23 cellular contexts compared by ENCODE assay signal in genomic region chr7:42445691-42446090, GRCh38.
"Had no signal": no experiment of that assay in that cellular context is flagged by ENCODE, and none has a peak within 500 bp of the region (broad histone marks: within the 10 kb centered on the region; RNA-seq: fewer than 3 reads in every experiment).

No MANE protein-coding gene starts in this region.

- H3K27me3 ChIP-seq: sigmoid colon, thyroid gland had no signal

- ATAC-seq: left lobe of liver had no signal

- FAIRE-seq: colon, islet of Langerhans had no signal

- H3K9me3 ChIP-seq: sigmoid colon, thyroid gland had no signal

- H3K4me3 ChIP-seq: dorsolateral prefrontal cortex, lung, sigmoid colon, thyroid gland had no signal

- H3K36me3 ChIP-seq: sigmoid colon, thyroid gland, WERI-Rb-1 had no signal

- H3K4me1 ChIP-seq: thyroid gland had no signal

- DNase-seq: activated CD4-positive, alpha-beta T cell treated with anti-CD3 and anti-CD28 coated beads for 1 hour; activated CD8-positive, alpha-beta memory T cell treated with anti-CD3 and anti-CD28 coated beads for 24 hours; activated CD8-positive, alpha-beta memory T cell treated with anti-CD3 and anti-CD28 coated beads, Interleukin-2, amount 50 U/mL, for 48 hours; activated effector memory CD4-positive, alpha-beta T cell treated with Interleukin-2 at 50 U/mL for 16 hours; activated naive CD4-positive, alpha-beta T cell treated with anti-CD3 and anti-CD28 coated beads, Interleukin-2, amount 50 U/mL, for 16 hours; activated T-cell treated with anti-CD3 and anti-CD28 coated beads, Interleukin-2, amount 50 U/mL, for 48 hours; amniotic stem cell; central memory CD4-positive, alpha-beta T cell; dorsolateral prefrontal cortex; midbrain; occipital lobe; posterior cingulate gyrus; sigmoid colon; stimulated activated CD4-positive, alpha-beta T cell treated with anti-CD3 and anti-CD28 coated beads, Interleukin-1b, Interleukin-23, amount 100 ng/mL, for 48 hours; stimulated activated CD8-positive, alpha-beta memory T cell treated with anti-CD3 and anti-CD28 coated beads, Interleukin-4, amount 100 ng/mL, for 48 hours; stimulated activated naive CD4-positive, alpha-beta T cell; thyroid gland; WERI-Rb-1 had no signal

- H3K27ac ChIP-seq: dorsolateral prefrontal cortex, epithelial cell of prostate, thyroid gland, WERI-Rb-1 had no signal
